ENCODE assay signal across 1 cellular context in genomic region chr21:33403786-33404571, GRCh38.
TF ChIP-seq lines count a peak whose summit lies in the region.

No MANE protein-coding gene starts in this region.

TF ChIP-seq in HEK293, 187 proteins besides CTCF, POLR2A, EP300 and RAD21 (continued from another document):
- TF ChIP-seq ZBTB7A (tag by site-specific recombination; IDR thresholded peaks at IDR 0.05; ENCODE audit: low read depth), result peak; percentile 87; the same call in 1 of the 2 replicates
- no peak for TF ChIP-seq ZNF366 (tag by site-specific recombination; conservative IDR thresholded peaks at IDR 0.05)
- TF ChIP-seq ZNF394 (tag by site-specific recombination; IDR thresholded peaks at IDR 0.05; ENCODE audit: borderline replicate concordance), result peak; percentile 45; the same call in 1 of the 2 replicates
- no peak for TF ChIP-seq ZSCAN30 (tag by site-specific recombination; IDR thresholded peaks at IDR 0.05)
- TF ChIP-seq ZBTB44 (tag by site-specific recombination; IDR thresholded peaks at IDR 0.05), result no peak
- peak; percentile 68; the same call in 1 of the 2 replicates for TF ChIP-seq SP3 (tag by site-specific recombination; IDR thresholded peaks at IDR 0.05)
- no peak for TF ChIP-seq ZNF155 (tag by site-specific recombination; IDR thresholded peaks at IDR 0.05)
- no peak for TF ChIP-seq ZNF513 (tag by site-specific recombination; IDR thresholded peaks at IDR 0.05)
- no peak for TF ChIP-seq ZNF146 (tag by site-specific recombination; IDR thresholded peaks at IDR 0.05)
- no peak for TF ChIP-seq KLF9 (tag by site-specific recombination; IDR thresholded peaks at IDR 0.05; ENCODE audit: low read depth)
- TF ChIP-seq EGR2 (tag by site-specific recombination; IDR thresholded peaks at IDR 0.05; ENCODE audit: low read depth), result peak; percentile 92
